In the genomic region with DNA sequence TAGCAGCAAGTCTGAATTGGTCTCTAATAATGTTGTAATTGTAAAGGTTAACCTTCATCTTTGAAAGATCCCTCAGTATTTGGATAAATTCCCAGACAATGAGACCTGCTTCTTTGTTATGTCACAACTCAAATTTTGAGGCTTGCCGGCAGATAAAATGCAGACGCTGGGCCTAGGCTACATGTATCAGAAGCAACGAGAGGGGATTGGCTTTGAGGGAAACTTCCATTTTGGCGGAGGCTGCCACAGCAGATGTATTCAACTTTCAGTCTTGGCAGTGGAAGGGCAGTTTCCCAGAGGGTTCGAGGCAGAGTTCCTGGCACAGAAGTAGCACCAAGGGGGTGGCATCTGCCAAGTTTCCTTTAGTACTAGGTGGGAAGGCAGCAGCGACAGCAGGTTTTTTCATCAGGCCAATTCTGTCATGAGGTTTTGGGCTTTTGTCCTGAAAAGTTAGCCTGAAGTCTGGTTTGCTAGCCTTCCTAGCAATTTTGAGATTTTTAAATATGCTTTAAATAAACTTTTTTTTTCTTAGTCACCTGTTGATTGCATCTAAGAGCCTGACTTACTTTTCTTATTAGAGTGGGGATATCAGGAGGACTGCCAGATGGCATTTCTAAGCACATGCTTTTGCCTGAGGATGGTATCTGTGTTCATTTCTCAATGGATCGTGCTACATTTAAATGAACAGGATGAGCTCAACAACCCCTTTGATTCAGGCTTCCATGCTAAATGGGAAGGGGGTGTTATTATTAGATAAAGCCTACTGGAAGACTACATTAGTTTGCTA, we compare ENCODE assay signal across 1 cellular context.
A peak's percentile ranks its signal among the peaks of the same experiment; 100 is the strongest.
TF ChIP-seq lines count a peak whose summit lies in the region.

No MANE protein-coding gene starts in this region.

TF ChIP-seq in SK-N-SH treated with all-trans-retinoic acid at 6 μM for 48 hours, 23 proteins besides CTCF, POLR2A, EP300 and RAD21 (continued from another document):
- TF ChIP-seq TSHZ2 (CRISPR knock-in tag; IDR thresholded peaks at IDR 0.05), result no peak
- TF ChIP-seq, protein P1, sequence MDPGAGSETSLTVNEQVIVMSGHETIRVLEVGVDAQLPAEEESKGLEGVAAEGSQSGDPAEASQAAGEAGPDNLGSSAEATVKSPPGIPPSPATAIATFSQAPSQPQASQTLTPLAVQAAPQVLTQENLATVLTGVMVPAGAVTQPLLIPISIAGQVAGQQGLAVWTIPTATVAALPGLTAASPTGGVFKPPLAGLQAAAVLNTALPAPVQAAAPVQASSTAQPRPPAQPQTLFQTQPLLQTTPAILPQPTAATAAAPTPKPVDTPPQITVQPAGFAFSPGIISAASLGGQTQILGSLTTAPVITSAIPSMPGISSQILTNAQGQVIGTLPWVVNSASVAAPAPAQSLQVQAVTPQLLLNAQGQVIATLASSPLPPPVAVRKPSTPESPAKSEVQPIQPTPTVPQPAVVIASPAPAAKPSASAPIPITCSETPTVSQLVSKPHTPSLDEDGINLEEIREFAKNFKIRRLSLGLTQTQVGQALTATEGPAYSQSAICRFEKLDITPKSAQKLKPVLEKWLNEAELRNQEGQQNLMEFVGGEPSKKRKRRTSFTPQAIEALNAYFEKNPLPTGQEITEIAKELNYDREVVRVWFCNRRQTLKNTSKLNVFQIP (CRISPR knock-in tag; IDR thresholded peaks at IDR 0.05; ENCODE audit: borderline replicate concordance, low read depth), result no peak
- TF ChIP-seq ZNF70 (CRISPR knock-in tag; IDR thresholded peaks at IDR 0.05), result no peak
- TF ChIP-seq TCF4 (CRISPR knock-in tag; IDR thresholded peaks at IDR 0.05; ENCODE audit: borderline replicate concordance), result no peak
- no peak for TF ChIP-seq ZC3H10 (CRISPR knock-in tag; IDR thresholded peaks at IDR 0.05)
- no peak for TF ChIP-seq ZFP30 (CRISPR knock-in tag; IDR thresholded peaks at IDR 0.05)
- TF ChIP-seq ARNTL (CRISPR knock-in tag; IDR thresholded peaks at IDR 0.05; ENCODE audit: borderline replicate concordance, low read depth), result no peak
- no peak for TF ChIP-seq ZNF565 (CRISPR knock-in tag; conservative IDR thresholded peaks at IDR 0.05; ENCODE audit: low read depth)
- no peak for TF ChIP-seq BACH2 (CRISPR knock-in tag; IDR thresholded peaks at IDR 0.05; ENCODE audit: borderline replicate concordance)
- 0 out of 2 replicates have a peak, but pooled peaks have one; percentile 31 for TF ChIP-seq OSR1 (CRISPR knock-in tag; IDR thresholded peaks at IDR 0.05)
- peak; percentile 44; the same call in 1 of the 2 replicates for TF ChIP-seq ZFP3 (CRISPR knock-in tag; IDR thresholded peaks at IDR 0.05)
- no peak for TF ChIP-seq ESRRG (CRISPR knock-in tag; IDR thresholded peaks at IDR 0.05)
- TF ChIP-seq RARB (CRISPR knock-in tag; IDR thresholded peaks at IDR 0.05), result no peak
- TF ChIP-seq TOX (CRISPR knock-in tag; IDR thresholded peaks at IDR 0.05; ENCODE audit: borderline replicate concordance), result no peak
- no peak for TF ChIP-seq PPARA (CRISPR knock-in tag; IDR thresholded peaks at IDR 0.05; ENCODE audit: borderline replicate concordance)
- no peak for TF ChIP-seq PATZ1 (CRISPR knock-in tag; IDR thresholded peaks at IDR 0.05; ENCODE audit: borderline replicate concordance)
- TF ChIP-seq CSDC2 (CRISPR knock-in tag; IDR thresholded peaks at IDR 0.05), result peak; percentile 81; the same call in 1 of the 2 replicates
- TF ChIP-seq SNAI2 (CRISPR knock-in tag; IDR thresholded peaks at IDR 0.05), result no peak
